Comparison of ENCODE assay signal across 8 cellular contexts in the genomic region with DNA sequence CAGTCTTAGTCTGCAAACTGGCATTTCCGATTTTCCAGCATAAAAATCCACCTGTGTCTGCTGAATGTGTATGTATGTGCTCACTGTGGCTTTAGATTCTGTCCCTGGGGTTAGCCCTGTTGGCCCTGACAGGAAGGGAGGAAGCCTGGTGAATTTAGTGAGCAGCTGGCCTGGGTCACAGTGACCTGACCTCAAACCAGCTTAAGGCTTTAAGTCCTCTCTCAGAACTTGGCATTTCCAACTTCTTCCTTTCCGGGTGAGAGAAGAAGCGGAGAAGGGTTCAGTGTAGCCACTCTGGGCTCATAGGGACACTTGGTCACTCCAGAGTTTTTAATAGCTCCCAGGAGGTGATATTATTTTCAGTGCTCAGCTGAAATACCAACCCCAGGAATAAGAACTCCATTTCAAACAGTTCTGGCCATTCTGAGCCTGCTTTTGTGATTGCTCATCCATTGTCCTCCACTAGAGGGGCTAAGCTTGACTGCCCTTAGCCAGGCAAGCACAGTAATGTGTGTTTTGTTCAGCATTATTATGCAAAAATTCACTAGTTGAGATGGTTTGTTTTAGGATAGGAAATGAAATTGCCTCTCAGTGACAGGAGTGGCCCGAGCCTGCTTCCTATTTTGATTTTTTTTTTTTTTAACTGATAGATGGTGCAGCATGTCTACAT. TPM values are rescaled to one million over a fixed set of nuclear protein-coding genes. Genes with fewer than 3 reads are reported as not detected.
A peak's percentile ranks its signal among the peaks of the same experiment; 100 is the strongest.
DNase-seq lines count a peak whose midpoint lies in the region; ATAC-seq and TF ChIP-seq lines count a peak whose summit lies in the region.

No MANE protein-coding gene starts in this region.

- peak; percentile 35 for TF ChIP-seq CTCF in 22Rv1 (IDR thresholded peaks at IDR 0.05)
- TF ChIP-seq CTCF in GM13977 (IDR thresholded peaks at IDR 0.05; ENCODE audit: extremely low read depth, insufficient read depth, missing control alignments): peak; percentile 28

- H3K4me3 ChIP-seq in SK-N-MC (peak overlapping the region; percentile 18), skeletal muscle satellite cell (ENCODE audit: low read length) (no peak overlapping the region)

- no peaks in the 10 kb centered on the region for H3K27me3 ChIP-seq in skeletal muscle satellite cell (ENCODE audit: control insufficient read depth, insufficient read depth, low read length)

- DNase-seq in GM13977 (ENCODE audit: low spot score): no peak
- no peak for DNase-seq in SK-N-MC (ENCODE audit: low read depth, low spot score)
- DNase-seq in glomerular endothelial cell (ENCODE audit: extremely low read depth, low read depth, low spot score): peak; percentile 36
- DNase-seq in stimulated activated CD4-positive, alpha-beta T cell treated with anti-CD3 and anti-CD28 coated beads, Interleukin-15, amount 100 ng/mL, for 24 hours: no peak
- DNase-seq in NK-92 (lab: John Stamatoyannopoulos, UW; ENCODE audit: unreplicated experiment): no peak

- H3K36me3 ChIP-seq in SK-N-MC (ENCODE audit: insufficient read depth, low read length) (peaks cover 56% of the 10 kb centered on the region), skeletal muscle satellite cell (ENCODE audit: insufficient read depth, low read length) (peaks cover 30% of the 10 kb centered on the region)

- ATAC-seq in HG02870 (IDR thresholded peaks at IDR 0.05; ENCODE audit: unreplicated experiment): no peak

- H3K4me1 ChIP-seq in skeletal muscle satellite cell (ENCODE audit: control insufficient read depth, insufficient read depth, low read length): peaks cover 67% of the 10 kb centered on the region

- in situ Hi-C loops in GM13977 (cut with MboI; ENCODE audit: low pct_unique_long_range_greater_than_20kb, low sequenced_read_pairs, unreplicated experiment): no loop called here

- H3K27ac ChIP-seq in 22Rv1 (no peak overlapping the region), SK-N-MC (peak overlapping the region; percentile 98)

- H3K4me2 ChIP-seq in skeletal muscle satellite cell (ENCODE audit: low read length): peak overlapping the region; percentile 24

- H3K9ac ChIP-seq in SK-N-MC (ENCODE audit: insufficient read length): peak overlapping the region; percentile 27
- H3K9ac ChIP-seq in skeletal muscle satellite cell (ENCODE audit: low read depth, low read length): no peak overlapping the region

- H3K9me3 ChIP-seq in SK-N-MC (ENCODE audit: low read depth, low read length) (no peaks in the 10 kb centered on the region), skeletal muscle satellite cell (replicated peaks; ENCODE audit: low read length) (no peaks in the 10 kb centered on the region)

RNA-seq across cellular contexts. Expression of gene OLFML3, which starts 2.5 kb away (rescaled TPM):
- total RNA-seq in glomerular endothelial cell: 4.1 and 8.6 TPM in 2 replicates
- total RNA-seq in skeletal muscle satellite cell (2012; rRNA removed): 20.5 and 29.7 TPM in 2 replicates

RNA-seq across cellular contexts. Expression of gene HIPK1, which starts 47.6 kb away (rescaled TPM):
- total RNA-seq in glomerular endothelial cell: 23.9 and 33.6 TPM in 2 replicates
- total RNA-seq in skeletal muscle satellite cell (2012; rRNA removed): 10.4 and 16.6 TPM in 2 replicates
